ENCODE assay signal across 34 cellular contexts in the genomic region with DNA sequence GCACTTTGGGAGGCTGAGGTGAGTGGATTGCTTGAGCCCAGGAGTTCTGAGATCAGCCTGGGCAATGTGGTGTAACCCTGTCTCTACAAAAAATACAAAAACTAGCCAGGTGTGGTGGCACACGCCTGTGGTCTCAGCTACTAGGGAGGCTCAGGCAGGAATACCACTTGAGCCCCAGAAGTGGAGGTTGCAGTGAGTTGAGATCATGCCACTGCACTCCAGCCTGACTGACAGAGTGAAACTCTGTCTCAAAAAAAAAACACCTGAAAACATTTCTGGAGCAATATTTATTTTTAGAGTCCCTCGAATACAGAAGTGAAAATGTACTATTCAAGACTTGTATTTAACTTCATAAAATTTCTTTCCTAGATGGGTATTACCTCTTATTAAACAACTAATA. TPM values are rescaled to one million over a fixed set of nuclear protein-coding genes. Genes with fewer than 3 reads are reported as not detected.
DNase-seq lines count a peak whose midpoint lies in the region; ATAC-seq, FAIRE-seq and TF ChIP-seq lines count a peak whose summit lies in the region.
"Had no signal": no experiment of that assay in that cellular context is flagged by ENCODE, and none has a peak within 500 bp of the region (broad histone marks: within the 10 kb centered on the region; RNA-seq: fewer than 3 reads in every experiment).

No MANE protein-coding gene starts in this region.

- no peak overlapping the region for H3K4me3 Mint-ChIP-seq in activated CD8-positive, alpha-beta T cell treated with anti-CD3 and anti-CD28 coated beads for 36 hours
- no peak overlapping the region for H3K4me3 Mint-ChIP-seq in activated CD8-positive, alpha-beta T cell treated with anti-CD3 and anti-CD28 coated beads, Interleukin-2, amount 10 ng/mL, durations not matched to agents 7 days and 5 days
- H3K4me3 Mint-ChIP-seq in central memory CD8-positive, alpha-beta T cell, result no peak overlapping the region
- H3K4me3 Mint-ChIP-seq: activated naive CD4-positive, alpha-beta T cell treated with anti-CD3 and anti-CD28 coated beads, Interleukin-2, amount 50 U/mL, for 24 hours; activated T-cell treated with anti-CD3 and anti-CD28 coated beads, Interleukin-2, amount 50 U/mL, for 4 hours; dendritic cell treated with granulocyte-macrophage colony-stimulating factor and Interleukin-4, amounts not matched to agents 40 ng/mL and 50 ng/mL, for 4 days; immature natural killer cell; naive thymus-derived CD8-positive, alpha-beta T cell had no signal

- H3K9me3 Mint-ChIP-seq in activated CD8-positive, alpha-beta T cell treated with anti-CD3 and anti-CD28 coated beads for 36 hours, result no peaks in the 10 kb centered on the region
- no peaks in the 10 kb centered on the region for H3K9me3 Mint-ChIP-seq in activated CD8-positive, alpha-beta T cell treated with anti-CD3 and anti-CD28 coated beads, Interleukin-2, amount 10 ng/mL, durations not matched to agents 7 days and 5 days (ENCODE audit: insufficient read depth)
- H3K9me3 Mint-ChIP-seq in central memory CD8-positive, alpha-beta T cell, result no peaks in the 10 kb centered on the region
- H3K9me3 Mint-ChIP-seq: activated naive CD4-positive, alpha-beta T cell treated with anti-CD3 and anti-CD28 coated beads, Interleukin-2, amount 50 U/mL, for 24 hours; activated T-cell treated with anti-CD3 and anti-CD28 coated beads, Interleukin-2, amount 50 U/mL, for 4 hours; dendritic cell treated with granulocyte-macrophage colony-stimulating factor and Interleukin-4, amounts not matched to agents 40 ng/mL and 50 ng/mL, for 4 days; immature natural killer cell; naive thymus-derived CD8-positive, alpha-beta T cell had no signal

- H3K9me3 ChIP-seq in MM.1S (replicated peaks; ENCODE audit: insufficient read depth, low read length), result no peaks in the 10 kb centered on the region
- H3K9me3 ChIP-seq: ascending aorta, BE2C, Caco-2, esophagus squamous epithelium, gastrocnemius medialis had no signal

- no peaks in the 10 kb centered on the region for H3K9me2 ChIP-seq in MM.1S (replicated peaks; ENCODE audit: insufficient read depth, low read length)

- H3K4me3 ChIP-seq in MM.1S (ENCODE audit: low read length), result peak overlapping the region; percentile 46
- H3K4me3 ChIP-seq: ascending aorta, esophagus squamous epithelium, gastrocnemius medialis, hepatocyte, PC-9 had no signal

- peak overlapping the region; percentile 88 for H3K4me2 ChIP-seq in MM.1S (ENCODE audit: low read depth, low read length)
- H3K4me2 ChIP-seq: hepatocyte, PC-9 had no signal

- H3K27ac Mint-ChIP-seq in activated CD8-positive, alpha-beta T cell treated with anti-CD3 and anti-CD28 coated beads for 36 hours, result peak overlapping the region; percentile 42
- no peak overlapping the region for H3K27ac Mint-ChIP-seq in activated CD8-positive, alpha-beta T cell treated with anti-CD3 and anti-CD28 coated beads, Interleukin-2, amount 10 ng/mL, durations not matched to agents 7 days and 5 days
- H3K27ac Mint-ChIP-seq in central memory CD8-positive, alpha-beta T cell (ENCODE audit: low read depth), result peak overlapping the region; percentile 44
- H3K27ac Mint-ChIP-seq: activated naive CD4-positive, alpha-beta T cell treated with anti-CD3 and anti-CD28 coated beads, Interleukin-2, amount 50 U/mL, for 24 hours; dendritic cell treated with granulocyte-macrophage colony-stimulating factor and Interleukin-4, amounts not matched to agents 40 ng/mL and 50 ng/mL, for 4 days; immature natural killer cell had no signal

- no peaks in the 10 kb centered on the region for H4K20me1 ChIP-seq in MM.1S (ENCODE audit: insufficient read depth, low read length)

- POLR2A ChIA-PET in activated CD8-positive, alpha-beta T cell treated with anti-CD3 and anti-CD28 coated beads for 36 hours (lab: Charles Lee), result interaction anchor here (1.2 kb wide), 1 partner anchor 8 kb away, joined by 3 read pairs; no protein-coding TSS in a partner anchor
- POLR2A ChIA-PET in activated CD8-positive, alpha-beta T cell treated with anti-CD3 and anti-CD28 coated beads, Interleukin-2, amount 10 ng/mL, durations not matched to agents 7 days and 5 days (lab: Charles Lee), result no interaction called here

- H3K27me3 Mint-ChIP-seq in activated CD8-positive, alpha-beta T cell treated with anti-CD3 and anti-CD28 coated beads for 36 hours, result no peaks in the 10 kb centered on the region
- no peaks in the 10 kb centered on the region for H3K27me3 Mint-ChIP-seq in activated CD8-positive, alpha-beta T cell treated with anti-CD3 and anti-CD28 coated beads, Interleukin-2, amount 10 ng/mL, durations not matched to agents 7 days and 5 days (ENCODE audit: low read depth)
- no peaks in the 10 kb centered on the region for H3K27me3 Mint-ChIP-seq in central memory CD8-positive, alpha-beta T cell
- H3K27me3 Mint-ChIP-seq: activated naive CD4-positive, alpha-beta T cell treated with anti-CD3 and anti-CD28 coated beads, Interleukin-2, amount 50 U/mL, for 24 hours; dendritic cell treated with granulocyte-macrophage colony-stimulating factor and Interleukin-4, amounts not matched to agents 40 ng/mL and 50 ng/mL, for 4 days; naive thymus-derived CD8-positive, alpha-beta T cell had no signal

- peaks cover 55% of the 10 kb centered on the region for H3F3A ChIP-seq in MM.1S (ENCODE audit: insufficient read depth, low read length)

- TF ChIP-seq CTCF in activated CD8-positive, alpha-beta T cell treated with anti-CD3 and anti-CD28 coated beads for 36 hours (IDR thresholded peaks at IDR 0.05), result no peak
- TF ChIP-seq CTCF in MM.1S (IDR thresholded peaks at IDR 0.05; ENCODE audit: low read length), result no peak

- H3K27ac ChIP-seq in MM.1S (ENCODE audit: low read length), result peak overlapping the region; percentile 85; the same call in 1 of the 2 replicates
- H3K27ac ChIP-seq: ascending aorta, esophagus squamous epithelium, gastrocnemius medialis, hepatocyte, PC-9 had no signal

- intact Hi-C loops in activated CD8-positive, alpha-beta T cell treated with anti-CD3 and anti-CD28 coated beads for 36 hours (cut with micrococcal nuclease), result no loop called here

- CTCF ChIA-PET in activated CD8-positive, alpha-beta T cell treated with anti-CD3 and anti-CD28 coated beads for 36 hours (lab: Charles Lee), result no interaction called here
- CTCF ChIA-PET in activated CD8-positive, alpha-beta T cell treated with anti-CD3 and anti-CD28 coated beads, Interleukin-2, amount 10 ng/mL, durations not matched to agents 7 days and 5 days (lab: Charles Lee), result no interaction called here

- H3K27me3 ChIP-seq in MM.1S (replicated peaks; ENCODE audit: insufficient read depth, low read length), result no peaks in the 10 kb centered on the region
- H3K27me3 ChIP-seq: ascending aorta, BE2C, esophagus squamous epithelium, gastrocnemius medialis, hepatocyte had no signal

- peaks cover 22% of the 10 kb centered on the region for H3K36me3 Mint-ChIP-seq in activated CD8-positive, alpha-beta T cell treated with anti-CD3 and anti-CD28 coated beads for 36 hours (ENCODE audit: low read depth)
- peaks cover 28% of the 10 kb centered on the region for H3K36me3 Mint-ChIP-seq in activated CD8-positive, alpha-beta T cell treated with anti-CD3 and anti-CD28 coated beads, Interleukin-2, amount 10 ng/mL, durations not matched to agents 7 days and 5 days (ENCODE audit: low read depth)
- H3K36me3 Mint-ChIP-seq in central memory CD8-positive, alpha-beta T cell (ENCODE audit: insufficient read depth), result peaks cover 28% of the 10 kb centered on the region
- H3K36me3 Mint-ChIP-seq: immature natural killer cell had no signal

- FAIRE-seq in GM12891 (lab: Jason Lieb, UNC), result peak; percentile 57
- FAIRE-seq: H54, urothelium cell line had no signal

- H3K4me1 ChIP-seq in MM.1S (ENCODE audit: low read length), result peaks cover 40% of the 10 kb centered on the region
- H3K4me1 ChIP-seq: BE2C, Caco-2 had no signal

- no peak overlapping the region for H2AFZ ChIP-seq in MM.1S (ENCODE audit: low read length)
- H2AFZ ChIP-seq: hepatocyte, PC-9 had no signal

- H3K36me3 ChIP-seq in MM.1S (replicated peaks; ENCODE audit: insufficient read depth, low read length), result no peaks in the 10 kb centered on the region
- H3K36me3 ChIP-seq: BE2C had no signal

- no peak for DNase-seq in activated CD8-positive, alpha-beta T cell treated with anti-CD3 and anti-CD28 coated beads for 36 hours
- DNase-seq in activated CD8-positive, alpha-beta T cell treated with anti-CD3 and anti-CD28 coated beads, Interleukin-2, amount 10 ng/mL, durations not matched to agents 7 days and 5 days, result no peak
- DNase-seq in GM12891 (ENCODE audit: insufficient read length, low spot score), result no peak
- peak; percentile 81 for DNase-seq in MM.1S
- no peak for DNase-seq in central memory CD8-positive, alpha-beta T cell (ENCODE audit: low spot score in 2 of 2)
- DNase-seq in HUDEP-2 (lab: John Stamatoyannopoulos, UW; ENCODE audit: unreplicated experiment in 76 of 76), result no peak
- no peak for DNase-seq in kidney tubule cell (ENCODE audit: low spot score)
- DNase-seq in activated CD4-positive, alpha-beta T cell treated with anti-CD3 and anti-CD28 coated beads, Interleukin-2, amount 50 U/mL, for 1 hour, result no peak
- DNase-seq: activated CD8-positive, alpha-beta memory T cell treated with anti-CD3 and anti-CD28 coated beads for 24 hours; activated T-cell treated with anti-CD3 and anti-CD28 coated beads, Interleukin-2, amount 50 U/mL, for 4 hours; BE2C; Caco-2; caudate nucleus; DMS79 treated with DMSO at 0.1 percent for 48 hours; esophagus squamous epithelium; gastrocnemius medialis; immature natural killer cell; Kasumi-1; naive thymus-derived CD8-positive, alpha-beta T cell; NCI-H1092 treated with DMSO at 0.1 percent for 48 hours; NCI-H2029; NCI-H2227 treated with DMSO at 0.1 percent for 48 hours; NCI-H774; PC-9; SIG-M5; stimulated activated CD4-positive, alpha-beta T cell treated with anti-CD3 and anti-CD28 coated beads, Interleukin-4, amount 100 ng/mL, for 1 hour; stimulated activated naive CD4-positive, alpha-beta T cell had no signal

- H3K9ac ChIP-seq in MM.1S (ENCODE audit: low read length), result peak overlapping the region; percentile 34

- H3K4me1 Mint-ChIP-seq in activated CD8-positive, alpha-beta T cell treated with anti-CD3 and anti-CD28 coated beads for 36 hours (ENCODE audit: low read depth), result peaks cover 13% of the 10 kb centered on the region
- peaks cover 19% of the 10 kb centered on the region for H3K4me1 Mint-ChIP-seq in activated CD8-positive, alpha-beta T cell treated with anti-CD3 and anti-CD28 coated beads, Interleukin-2, amount 10 ng/mL, durations not matched to agents 7 days and 5 days (ENCODE audit: low read depth)
- H3K4me1 Mint-ChIP-seq in central memory CD8-positive, alpha-beta T cell, result peaks cover 14% of the 10 kb centered on the region

- TF ChIP-seq POLR2A in GM12891 (IDR thresholded peaks at IDR 0.05; ENCODE audit: low read depth, low read length), result no peak

- peaks cover 21% of the 10 kb centered on the region for H3K79me2 ChIP-seq in MM.1S (ENCODE audit: low read length)

- ATAC-seq in activated CD8-positive, alpha-beta T cell treated with anti-CD3 and anti-CD28 coated beads for 36 hours, result no peak
- ATAC-seq in activated CD8-positive, alpha-beta T cell treated with anti-CD3 and anti-CD28 coated beads, Interleukin-2, amount 10 ng/mL, durations not matched to agents 7 days and 5 days, result no peak
- no peak for ATAC-seq in central memory CD8-positive, alpha-beta T cell (replicated peaks; ENCODE audit: extremely low read depth, poor library complexity, severe bottlenecking)
- ATAC-seq: activated T-cell treated with anti-CD3 and anti-CD28 coated beads, Interleukin-2, amount 50 U/mL, for 4 hours; gastrocnemius medialis; left lobe of liver; naive thymus-derived CD8-positive, alpha-beta T cell had no signal

RNA-seq across cellular contexts. Expression of a gene that starts 4.6 kb away (rescaled TPM):
- total RNA-seq in activated CD8-positive, alpha-beta T cell treated with anti-CD3 and anti-CD28 coated beads for 36 hours, result 100 to 1,000 TPM; 116 to 120 TPM
- 100 to 1,000 TPM in 1 of 2 experiments, 10 to 100 TPM in 1; 96.1 to 105 TPM for total RNA-seq in activated CD8-positive, alpha-beta T cell treated with anti-CD3 and anti-CD28 coated beads, Interleukin-2, amount 10 ng/mL, durations not matched to agents 7 days and 5 days
- polyA plus RNA-seq in GM12891 (2012; ENCODE audit: low read depth, missing spikeins), result 184 TPM

RNA-seq across cellular contexts. Expression of a gene that starts 4.9 kb away (rescaled TPM):
- 10 to 100 TPM; 34.0 to 35.0 TPM for total RNA-seq in activated CD8-positive, alpha-beta T cell treated with anti-CD3 and anti-CD28 coated beads for 36 hours
- total RNA-seq in activated CD8-positive, alpha-beta T cell treated with anti-CD3 and anti-CD28 coated beads, Interleukin-2, amount 10 ng/mL, durations not matched to agents 7 days and 5 days, result 10 to 100 TPM; 36.4 to 38.2 TPM
- polyA plus RNA-seq in GM12891 (2012; ENCODE audit: low read depth, missing spikeins), result 34.8 TPM

RNA-seq across cellular contexts. Expression of a gene that starts 24.7 kb away (rescaled TPM):
- 100 to 1,000 TPM; 198 to 200 TPM for total RNA-seq in activated CD8-positive, alpha-beta T cell treated with anti-CD3 and anti-CD28 coated beads for 36 hours
- total RNA-seq in activated CD8-positive, alpha-beta T cell treated with anti-CD3 and anti-CD28 coated beads, Interleukin-2, amount 10 ng/mL, durations not matched to agents 7 days and 5 days, result 10 to 100 TPM; 85.5 to 86.2 TPM
- 116 TPM for polyA plus RNA-seq in GM12891 (2012; ENCODE audit: low read depth, missing spikeins)

RNA-seq across cellular contexts. Expression of a gene that starts 24.8 kb away (rescaled TPM):
- total RNA-seq in activated CD8-positive, alpha-beta T cell treated with anti-CD3 and anti-CD28 coated beads for 36 hours, result 10 to 100 TPM; 55.9 to 56.1 TPM
- total RNA-seq in activated CD8-positive, alpha-beta T cell treated with anti-CD3 and anti-CD28 coated beads, Interleukin-2, amount 10 ng/mL, durations not matched to agents 7 days and 5 days, result 10 to 100 TPM; 83.2 to 91.8 TPM
- 11.0 TPM for polyA plus RNA-seq in GM12891 (2012; ENCODE audit: low read depth, missing spikeins)
